Comparison of ENCODE assay signal across 3 cellular contexts in the genomic region with DNA sequence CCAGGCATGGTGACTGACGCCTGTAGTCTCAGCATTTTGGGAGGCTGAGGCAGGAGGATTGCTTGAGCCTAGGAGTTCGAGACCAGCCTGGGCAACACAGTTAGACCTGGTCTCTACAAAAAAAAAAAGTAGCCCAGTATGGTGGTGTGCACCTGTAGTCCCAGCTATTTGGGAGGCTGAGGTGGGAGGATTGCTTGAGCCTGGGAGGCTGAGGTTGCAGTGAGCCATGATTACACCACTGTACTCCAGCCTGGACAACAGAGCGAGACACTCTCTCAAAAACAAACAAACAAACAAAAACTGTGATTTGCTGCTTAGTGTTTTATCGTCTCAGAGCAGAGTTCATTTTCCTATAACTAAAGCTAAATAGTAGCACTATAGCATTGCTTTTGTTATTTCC.
TF ChIP-seq lines count a peak whose summit lies in the region.

No MANE protein-coding gene starts in this region.

TF ChIP-seq in HEK293, 187 proteins besides CTCF, POLR2A, EP300 and RAD21:
- peak; percentile 69; the same call in 1 of the 2 replicates for TF ChIP-seq ZNF121 (tag by site-specific recombination; IDR thresholded peaks at IDR 0.05)

TF ChIP-seq in WTC11, 78 proteins besides CTCF, POLR2A, EP300 and RAD21:
- peak; percentile 77 for TF ChIP-seq ZNF121 (CRISPR knock-in tag; IDR thresholded peaks at IDR 0.05)

TF ChIP-seq in HepG2, 621 proteins besides CTCF, POLR2A, EP300 and RAD21:
- TF ChIP-seq GFI1 (CRISPR knock-in tag; IDR thresholded peaks at IDR 0.05; ENCODE audit: borderline replicate concordance): peak; percentile 80
- TF ChIP-seq, protein P1, sequence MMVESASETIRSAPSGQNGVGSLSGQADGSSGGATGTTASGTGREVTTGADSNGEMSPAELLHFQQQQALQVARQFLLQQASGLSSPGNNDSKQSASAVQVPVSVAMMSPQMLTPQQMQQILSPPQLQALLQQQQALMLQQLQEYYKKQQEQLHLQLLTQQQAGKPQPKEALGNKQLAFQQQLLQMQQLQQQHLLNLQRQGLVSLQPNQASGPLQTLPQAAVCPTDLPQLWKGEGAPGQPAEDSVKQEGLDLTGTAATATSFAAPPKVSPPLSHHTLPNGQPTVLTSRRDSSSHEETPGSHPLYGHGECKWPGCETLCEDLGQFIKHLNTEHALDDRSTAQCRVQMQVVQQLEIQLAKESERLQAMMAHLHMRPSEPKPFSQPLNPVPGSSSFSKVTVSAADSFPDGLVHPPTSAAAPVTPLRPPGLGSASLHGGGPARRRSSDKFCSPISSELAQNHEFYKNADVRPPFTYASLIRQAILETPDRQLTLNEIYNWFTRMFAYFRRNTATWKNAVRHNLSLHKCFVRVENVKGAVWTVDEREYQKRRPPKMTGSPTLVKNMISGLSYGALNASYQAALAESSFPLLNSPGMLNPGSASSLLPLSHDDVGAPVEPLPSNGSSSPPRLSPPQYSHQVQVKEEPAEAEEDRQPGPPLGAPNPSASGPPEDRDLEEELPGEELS (CRISPR knock-in tag; IDR thresholded peaks at IDR 0.05): 0 out of 2 replicates have a peak, but pooled peaks have one; percentile 19
- peak; percentile 98 for TF ChIP-seq ZNF121 (CRISPR knock-in tag; IDR thresholded peaks at IDR 0.05)
- TF ChIP-seq, protein P2, sequence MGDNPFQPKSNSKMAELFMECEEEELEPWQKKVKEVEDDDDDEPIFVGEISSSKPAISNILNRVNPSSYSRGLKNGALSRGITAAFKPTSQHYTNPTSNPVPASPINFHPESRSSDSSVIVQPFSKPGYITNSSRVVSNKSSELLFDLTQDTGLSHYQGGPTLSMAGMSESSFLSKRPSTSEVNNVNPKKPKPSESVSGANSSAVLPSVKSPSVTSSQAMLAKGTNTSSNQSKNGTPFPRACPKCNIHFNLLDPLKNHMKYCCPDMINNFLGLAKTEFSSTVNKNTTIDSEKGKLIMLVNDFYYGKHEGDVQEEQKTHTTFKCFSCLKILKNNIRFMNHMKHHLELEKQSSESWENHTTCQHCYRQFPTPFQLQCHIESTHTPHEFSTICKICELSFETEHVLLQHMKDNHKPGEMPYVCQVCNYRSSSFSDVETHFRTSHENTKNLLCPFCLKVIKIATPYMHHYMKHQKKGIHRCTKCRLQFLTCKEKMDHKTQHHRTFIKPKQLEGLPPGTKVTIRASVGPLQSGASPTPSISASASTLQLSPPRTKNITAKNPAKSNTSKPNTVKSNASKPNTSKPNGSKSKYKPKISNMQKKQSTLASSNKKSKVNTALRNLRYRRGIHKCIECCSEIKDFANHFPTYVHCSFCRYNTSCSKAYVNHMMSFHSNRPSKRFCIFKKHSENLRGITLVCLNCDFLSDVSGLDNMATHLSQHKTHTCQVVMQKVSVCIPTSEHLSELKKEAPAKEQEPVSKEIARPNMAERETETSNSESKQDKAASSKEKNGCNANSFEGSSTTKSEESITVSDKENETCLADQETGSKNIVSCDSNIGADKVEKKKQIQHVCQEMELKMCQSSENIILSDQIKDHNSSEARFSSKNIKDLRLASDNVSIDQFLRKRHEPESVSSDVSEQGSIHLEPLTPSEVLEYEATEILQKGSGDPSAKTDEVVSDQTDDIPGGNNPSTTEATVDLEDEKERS (CRISPR knock-in tag; IDR thresholded peaks at IDR 0.05): peak; percentile 75; the same call in 1 of the 2 replicates
- TF ChIP-seq MBD4 (IDR thresholded peaks at IDR 0.05; ENCODE audit: borderline replicate concordance, low read length): 0 out of 2 replicates have a peak, but pooled peaks have one; percentile 47
- TF ChIP-seq ZNF460 (CRISPR knock-in tag; IDR thresholded peaks at IDR 0.05; ENCODE audit: borderline replicate concordance): peak; percentile 76
- TF ChIP-seq ZMYM3 (CRISPR knock-in tag; IDR thresholded peaks at IDR 0.05): peak; percentile 93
- TF ChIP-seq, protein P3, sequence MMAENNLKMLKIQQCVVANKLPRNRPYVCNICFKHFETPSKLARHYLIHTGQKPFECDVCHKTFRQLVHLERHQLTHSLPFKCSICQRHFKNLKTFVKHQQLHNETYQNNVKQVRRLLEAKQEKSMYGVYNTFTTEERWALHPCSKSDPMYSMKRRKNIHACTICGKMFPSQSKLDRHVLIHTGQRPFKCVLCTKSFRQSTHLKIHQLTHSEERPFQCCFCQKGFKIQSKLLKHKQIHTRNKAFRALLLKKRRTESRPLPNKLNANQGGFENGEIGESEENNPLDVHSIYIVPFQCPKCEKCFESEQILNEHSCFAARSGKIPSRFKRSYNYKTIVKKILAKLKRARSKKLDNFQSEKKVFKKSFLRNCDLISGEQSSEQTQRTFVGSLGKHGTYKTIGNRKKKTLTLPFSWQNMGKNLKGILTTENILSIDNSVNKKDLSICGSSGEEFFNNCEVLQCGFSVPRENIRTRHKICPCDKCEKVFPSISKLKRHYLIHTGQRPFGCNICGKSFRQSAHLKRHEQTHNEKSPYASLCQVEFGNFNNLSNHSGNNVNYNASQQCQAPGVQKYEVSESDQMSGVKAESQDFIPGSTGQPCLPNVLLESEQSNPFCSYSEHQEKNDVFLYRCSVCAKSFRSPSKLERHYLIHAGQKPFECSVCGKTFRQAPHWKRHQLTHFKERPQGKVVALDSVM (CRISPR knock-in tag; IDR thresholded peaks at IDR 0.05): peak; percentile 98
- TF ChIP-seq ZMYM2 (CRISPR knock-in tag; IDR thresholded peaks at IDR 0.05): peak; percentile 87
- TF ChIP-seq ZNF34 (CRISPR knock-in tag; IDR thresholded peaks at IDR 0.05; ENCODE audit: borderline replicate concordance): 0 out of 2 replicates have a peak, but pooled peaks have one; percentile 13
- TF ChIP-seq KDM1A (CRISPR knock-in tag; IDR thresholded peaks at IDR 0.05): peak; percentile 73; the same call in 1 of the 2 replicates
- TF ChIP-seq KAT7 (CRISPR knock-in tag; IDR thresholded peaks at IDR 0.05; ENCODE audit: borderline replicate concordance): 0 out of 2 replicates have a peak, but pooled peaks have one; percentile 14
